In the genomic region with DNA sequence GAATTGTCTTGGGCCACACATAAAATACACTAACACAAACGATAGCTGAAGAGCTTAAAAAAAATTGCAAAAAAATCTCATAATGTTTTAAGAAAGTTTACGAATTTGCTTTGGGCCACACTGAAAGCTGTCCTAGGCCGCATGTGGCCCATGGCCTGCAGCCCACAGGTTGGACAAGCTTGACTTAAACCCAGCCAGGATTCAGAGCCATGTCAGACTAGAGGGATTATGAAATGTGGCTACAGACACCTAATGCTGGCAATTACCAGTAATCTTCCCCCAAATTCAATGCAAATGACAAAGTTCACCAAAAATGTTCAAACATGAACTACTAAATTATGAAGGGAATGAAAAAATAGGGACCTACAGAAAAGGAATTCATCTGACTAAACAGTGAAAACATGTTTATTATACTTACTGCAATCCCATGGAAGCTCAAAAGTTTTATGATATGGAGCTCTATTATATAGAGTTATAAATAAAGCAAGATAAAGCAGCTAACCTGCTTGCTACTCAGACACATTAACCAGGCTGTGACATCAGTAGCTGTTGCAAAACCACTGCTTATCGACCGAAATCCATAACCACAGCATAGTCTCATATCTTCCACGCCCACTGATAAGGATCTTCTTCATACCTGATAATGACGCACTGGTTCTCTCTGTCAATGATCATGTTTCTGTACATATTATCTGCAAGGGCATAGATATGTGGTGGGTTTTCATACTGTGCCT, we compare ENCODE assay signal across 14 cellular contexts. TPM values are rescaled to one million over a fixed set of nuclear protein-coding genes. Genes with fewer than 3 reads are reported as not detected.
DNase-seq lines count a peak whose midpoint lies in the region; ATAC-seq and TF ChIP-seq lines count a peak whose summit lies in the region.
"Had no signal": no experiment of that assay in that cellular context is flagged by ENCODE, and none has a peak within 500 bp of the region (broad histone marks: within the 10 kb centered on the region; RNA-seq: fewer than 3 reads in every experiment).

No MANE protein-coding gene starts in this region.

- H3K27me3 Mint-ChIP-seq in MCF 10A (ENCODE audit: insufficient read depth, unreplicated experiment), result no peaks in the 10 kb centered on the region
- no peaks in the 10 kb centered on the region for H3K27me3 Mint-ChIP-seq in T-cell

- TF ChIP-seq CTCF in MCF 10A (IDR thresholded peaks at IDR 0.05; ENCODE audit: unreplicated experiment), result no peak
- no peak for TF ChIP-seq CTCF in mammary epithelial cell (conservative IDR thresholded peaks at IDR 0.05 in 1 of 2, IDR thresholded peaks at IDR 0.05 in 1 of 2; ENCODE audit: extremely low read depth in 1 of 2, insufficient read depth in 1 of 2, low read depth in 1 of 2, low read length in 2 of 2)
- no peak for TF ChIP-seq CTCF in fibroblast of villous mesenchyme (IDR thresholded peaks at IDR 0.05; ENCODE audit: insufficient read depth, low read depth, low read length)
- no peak for TF ChIP-seq CTCF in heart left ventricle (IDR thresholded peaks at IDR 0.05)

- TF ChIP-seq POLR2A in heart left ventricle (IDR thresholded peaks at IDR 0.05), result no peak

- H3K4me3 Mint-ChIP-seq in MCF 10A (ENCODE audit: unreplicated experiment) (no peak overlapping the region), T-cell (no peak overlapping the region)
- H3K4me3 Mint-ChIP-seq: mesothelial cell of epicardium had no signal

- CTCF ChIA-PET in MCF 10A (lab: Yijun Ruan, JAX), result interaction anchor here (0.9 to 3.1 kb wide), 2 partner anchors 9 to 104 kb away, joined by 3 to 26 read pairs; no protein-coding TSS in a partner anchor
- CTCF ChIA-PET in mammary epithelial cell (lab: Charles Lee; ENCODE audit: low non-redundant PET), result interaction anchor here (0.7 kb wide), 1 partner anchor 155 kb away, joined by 4 read pairs; no protein-coding TSS in a partner anchor
- CTCF ChIA-PET in T-cell (lab: Charles Lee), result no interaction called here

- BruUV-seq in MCF 10A (replicated peaks; lab: Mats Ljungman, UMichigan) (TSS peak; percentile 5), mammary epithelial cell (replicated peaks; lab: Mats Ljungman, UMichigan) (no TSS peak)

- peaks cover 17% of the 10 kb centered on the region for H3K36me3 ChIP-seq in mammary epithelial cell (ENCODE audit: insufficient read depth, low read length)
- no peaks in the 10 kb centered on the region for H3K36me3 ChIP-seq in urinary bladder (ENCODE audit: insufficient read depth)
- peaks cover 0 to 38% (median 30%) of the 10 kb centered on the region in 9 donors for H3K36me3 ChIP-seq in heart left ventricle

- H3K27ac ChIP-seq in mammary epithelial cell (ENCODE audit: insufficient read depth, low read depth, low read length), result no peak overlapping the region
- peak overlapping the region; percentile 7 for H3K27ac ChIP-seq in urinary bladder (ENCODE audit: low read depth)
- no peak overlapping the region for H3K27ac ChIP-seq in heart left ventricle
- H3K27ac ChIP-seq: RWPE1 had no signal

- dilution Hi-C loops in mammary epithelial cell (cut with HindIII; ENCODE audit: low sequenced_read_pairs), result no loop called here

- intact Hi-C loops in MCF 10A (cut with micrococcal nuclease) (no loop called here), mammary epithelial cell (cut with micrococcal nuclease) (no loop called here), heart left ventricle (cut with DNase I) (no loop called here)

- H2AFZ ChIP-seq in mammary epithelial cell (ENCODE audit: low read depth, low read length), result no peak overlapping the region

- H3K27ac Mint-ChIP-seq in MCF 10A (ENCODE audit: low read depth, unreplicated experiment) (no peak overlapping the region), T-cell (no peak overlapping the region)
- H3K27ac Mint-ChIP-seq: mesothelial cell of epicardium had no signal

- H4K20me1 ChIP-seq in mammary epithelial cell (ENCODE audit: insufficient read depth, low read length), result no peaks in the 10 kb centered on the region

- H3K4me2 ChIP-seq in mammary epithelial cell (ENCODE audit: insufficient read depth, low read depth, low read length), result no peak overlapping the region

- H3K9me3 Mint-ChIP-seq in MCF 10A (ENCODE audit: unreplicated experiment) (no peaks in the 10 kb centered on the region), T-cell (no peaks in the 10 kb centered on the region)
- H3K9me3 Mint-ChIP-seq: mesothelial cell of epicardium had no signal

- H3K4me1 Mint-ChIP-seq in MCF 10A (ENCODE audit: insufficient read depth, unreplicated experiment) (peaks cover 10% of the 10 kb centered on the region), T-cell (peaks cover 0 to 17% (median 15%) of the 10 kb centered on the region in 3 donors)
- H3K4me1 Mint-ChIP-seq: mesothelial cell of epicardium had no signal

- no peak overlapping the region for H3K4me3 ChIP-seq in mammary epithelial cell (replicated peaks in 1 of 3; ENCODE audit: insufficient read depth in 1 of 3, low read depth in 2 of 3, low read length in 3 of 3)
- H3K4me3 ChIP-seq in fibroblast of villous mesenchyme (ENCODE audit: low read depth, low read length), result no peak overlapping the region
- H3K4me3 ChIP-seq in urinary bladder (ENCODE audit: low read depth, low read length), result no peak overlapping the region
- no peak overlapping the region for H3K4me3 ChIP-seq in heart left ventricle

- no peak overlapping the region for H3K9ac ChIP-seq in mammary epithelial cell (ENCODE audit: insufficient read depth, low read length)

- ATAC-seq in T-cell (replicated peaks in 1 of 4), result peak in 3 of 4 experiments; percentile 58 to 70 (median 67)
- ATAC-seq in heart left ventricle, result no peak
- no peak for ATAC-seq in GM18517 (IDR thresholded peaks at IDR 0.05; ENCODE audit: unreplicated experiment)
- no peak for ATAC-seq in HG03520 (IDR thresholded peaks at IDR 0.05; ENCODE audit: unreplicated experiment)

- WGBS in mammary epithelial cell (ENCODE audit: low coverage, missing lambda C conversion rate), result 77% methylated on average over 7 of the region's 7 CpGs
- WGBS in urinary bladder, result 79% methylated on average over 7 of the region's 7 CpGs
- WGBS in heart left ventricle, 4 donors, result 82 to 90% (median 90%) methylated on average over 7 of the region's 7 CpGs

- H3K4me1 ChIP-seq in mammary epithelial cell (ENCODE audit: insufficient read depth, low read length) (no peaks in the 10 kb centered on the region), urinary bladder (ENCODE audit: insufficient read depth) (no peaks in the 10 kb centered on the region), heart left ventricle (peaks cover 0 to 4% (median 0%) of the 10 kb centered on the region in 12 donors)

- POLR2A ChIA-PET in MCF 10A (lab: Yijun Ruan, JAX), result interaction anchor here (0.9 to 2.0 kb wide), 4 partner anchors 10 to 43 kb away, joined by 3 to 6 read pairs (median 4); no protein-coding TSS in a partner anchor
- POLR2A ChIA-PET in T-cell (lab: Charles Lee), result interaction anchor here in 1 of 2 donors (0.6 kb wide), 1 partner anchor 38 kb away, joined by 3 read pairs; no protein-coding TSS in a partner anchor

- no peaks in the 10 kb centered on the region for H3K27me3 ChIP-seq in mammary epithelial cell (ENCODE audit: insufficient read depth, low read length)
- H3K27me3 ChIP-seq in heart left ventricle, result no peaks in the 10 kb centered on the region

- in situ Hi-C loops in mammary epithelial cell (cut with MboI; ENCODE audit: low sequenced_read_pairs in 2 of 2), result loop anchor here in 1 of 2 donors (25.0 kb wide), 1 partner anchor 231 kb away; no protein-coding TSS in a partner anchor

- H3K36me3 Mint-ChIP-seq in MCF 10A (ENCODE audit: insufficient read depth, unreplicated experiment) (peaks cover 39% of the 10 kb centered on the region), T-cell (no peaks in the 10 kb centered on the region)
- H3K36me3 Mint-ChIP-seq: mesothelial cell of epicardium had no signal

- DNase-seq in MCF 10A (ENCODE audit: unreplicated experiment) (no peak), mammary epithelial cell (no peak), T-cell (peak in 2 of 34 experiments; percentile 12 to 22), fibroblast of villous mesenchyme (ENCODE audit: low read depth) (peak; percentile 84), heart left ventricle (no peak)
- DNase-seq: caudate nucleus, NCI-H1048, substantia nigra had no signal

- H3K9me3 ChIP-seq in mammary epithelial cell (replicated peaks; ENCODE audit: insufficient read depth, low read length) (no peaks in the 10 kb centered on the region), heart left ventricle (no peaks in the 10 kb centered on the region)

- peaks cover 25% of the 10 kb centered on the region for H3K79me2 ChIP-seq in mammary epithelial cell (ENCODE audit: insufficient read depth, low read length)

RNA-seq across cellular contexts. Expression of a gene that starts 49.2 kb away (rescaled TPM):
- not detected in 2 replicates for total RNA-seq in MCF 10A (2022)
- total RNA-seq in mammary epithelial cell, result not detected
- not detected for polyA plus RNA-seq in mammary epithelial cell
- not detected for polyA minus RNA-seq in mammary epithelial cell
- total RNA-seq in T-cell, result not detected
- not detected in 2 replicates for total RNA-seq in fibroblast of villous mesenchyme
- total RNA-seq in urinary bladder, result not detected
- polyA plus RNA-seq in urinary bladder, result not detected
- not detected for total RNA-seq in heart left ventricle
- polyA plus RNA-seq in heart left ventricle, result not detected
- total RNA-seq: mesothelial cell of epicardium had no signal
- polyA plus RNA-seq: BJ had no signal

Comparison
In these comparisons a context has a peak if more than half of its experiments do, and no peak if none do; other contexts are left out.
1. ATAC-seq: peak in T-cell (3 of 4); none in heart left ventricle (0 of 4), GM18517 (single experiment) and HG03520 (single experiment).
2. CTCF ChIA-PET loops: an anchor here in MCF 10A (0.9 to 3.1 kb wide) and mammary epithelial cell (0.7 kb wide); none called in T-cell.